ENCODE assay signal across 13 cellular contexts in the genomic region with DNA sequence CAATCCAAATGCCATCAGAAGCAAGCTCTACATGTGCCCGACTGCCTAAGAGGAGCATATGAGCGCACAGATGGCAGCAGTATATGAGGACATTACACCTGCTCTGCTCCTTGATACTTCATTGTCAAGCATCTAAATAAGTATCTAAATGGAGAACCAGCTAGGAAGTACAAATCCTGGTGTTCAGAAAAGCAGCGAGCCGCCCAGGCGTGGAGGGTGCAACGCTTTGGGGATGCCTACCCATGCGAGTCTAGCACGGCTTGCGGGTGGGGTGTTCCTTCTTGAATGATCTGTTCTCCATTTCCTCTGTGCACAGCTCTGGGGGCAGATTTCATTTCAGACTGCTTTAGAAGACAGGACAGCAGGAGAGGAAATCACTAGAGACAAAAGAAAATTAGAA.
"Had no signal": no experiment of that assay in that cellular context is flagged by ENCODE, and none has a peak within 500 bp of the region (broad histone marks: within the 10 kb centered on the region; RNA-seq: fewer than 3 reads in every experiment).

No MANE protein-coding gene starts in this region.

- H3K9me3 ChIP-seq: vagina had no signal

- H3K36me3 ChIP-seq: brain microvascular endothelial cell, gastroesophageal sphincter, neural progenitor cell, ovary, vagina had no signal

- H3K27ac ChIP-seq: brain microvascular endothelial cell, epithelial cell of prostate, gastroesophageal sphincter, neural progenitor cell, ovary, vagina had no signal

- ATAC-seq: effector memory CD8-positive, alpha-beta T cell; gastroesophageal sphincter had no signal

- H3K4me2 ChIP-seq: neural progenitor cell had no signal

- H3K4me3 ChIP-seq: gastroesophageal sphincter, neural progenitor cell, ovary, vagina had no signal

- DNase-seq: activated CD4-positive, alpha-beta T cell treated with anti-CD3 and anti-CD28 coated beads, Interleukin-2, amount 50 U/mL, for 1 hour; activated gamma-delta T cell; activated naive CD8-positive, alpha-beta T cell treated with anti-CD3 and anti-CD28 coated beads for 36 hours; activated T-cell treated with anti-CD3 and anti-CD28 coated beads, Interleukin-2, amount 50 U/mL, for 1 hour; brain microvascular endothelial cell; effector memory CD8-positive, alpha-beta T cell; hippocampal formation; ovary; stimulated activated CD4-positive, alpha-beta T cell treated with anti-CD3 and anti-CD28 coated beads, Interleukin-2, amount 100 ng/mL, for 48 hours had no signal

- H3K9ac ChIP-seq: neural progenitor cell had no signal

- H3K27me3 ChIP-seq: gastroesophageal sphincter, neural progenitor cell, ovary, vagina had no signal

- H3K4me1 ChIP-seq: gastroesophageal sphincter, vagina had no signal
